In genomic region chr21:45405271-45405818, GRCh38 we compare ENCODE assay signal across 8 cellular contexts. TPM values are rescaled to one million over a fixed set of nuclear protein-coding genes. Genes with fewer than 3 reads are reported as not detected.
DNase-seq lines count a peak whose midpoint lies in the region; ATAC-seq and TF ChIP-seq lines count a peak whose summit lies in the region.

No MANE protein-coding gene starts in this region.

- peak overlapping the region; percentile 83 for H3K4me3 ChIP-seq in retinal pigment epithelial cell (ENCODE audit: low read length)

- 0 out of 2 replicates have a peak, but pooled peaks cover 6% of the 10 kb centered on the region for H3K36me3 ChIP-seq in ES-I3 (ENCODE audit: insufficient read depth, low read length)

- no peak for TF ChIP-seq CTCF in retinal pigment epithelial cell (conservative IDR thresholded peaks at IDR 0.05; ENCODE audit: low read depth, low read length)
- no peak for TF ChIP-seq CTCF in mesothelial cell of epicardium (IDR thresholded peaks at IDR 0.05; ENCODE audit: unreplicated experiment)

- H3K9me3 ChIP-seq in ES-I3 (ENCODE audit: control insufficient read depth, insufficient read depth, low read length): peaks cover 13% of the 10 kb centered on the region; the same call in 1 of the 2 replicates
- H3K9me3 ChIP-seq in T-helper 17 cell (ENCODE audit: control insufficient read depth, low read length, poor library complexity, severe bottlenecking): peaks cover 5% of the 10 kb centered on the region

- intact Hi-C loops in Right ventricle myocardium superior (cut with DNase I): no loop called here

- H3K9ac ChIP-seq in ES-I3 (ENCODE audit: low read depth, low read length): peak overlapping the region; percentile 75; the same call in 1 of the 2 replicates

- H3K27ac Mint-ChIP-seq in T-helper 17 cell (no peak overlapping the region), mesothelial cell of epicardium (no peak overlapping the region)

- H3K4me1 ChIP-seq in ES-I3 (ENCODE audit: insufficient read depth, low read length): peaks cover 31% of the 10 kb centered on the region

- H3K36me3 Mint-ChIP-seq in T-helper 17 cell (ENCODE audit: low read depth): peaks cover 14% of the 10 kb centered on the region
- peaks cover 6% of the 10 kb centered on the region for H3K36me3 Mint-ChIP-seq in mesothelial cell of epicardium

- peak; percentile 24 for ATAC-seq in T-helper 17 cell
- ATAC-seq in Right ventricle myocardium superior (ENCODE audit: poor library complexity): peak; percentile 59
- ATAC-seq in HG02973 (IDR thresholded peaks at IDR 0.05; ENCODE audit: unreplicated experiment): no peak

- peaks cover 10% of the 10 kb centered on the region for H3K4me1 Mint-ChIP-seq in T-helper 17 cell
- H3K4me1 Mint-ChIP-seq in mesothelial cell of epicardium: peaks cover 52% of the 10 kb centered on the region

- H3K27me3 Mint-ChIP-seq in T-helper 17 cell (peaks cover 47% of the 10 kb centered on the region), mesothelial cell of epicardium (ENCODE audit: low read depth) (peaks cover 18% of the 10 kb centered on the region)

- DNase-seq in T-helper 17 cell: no peak
- peak; percentile 74 for DNase-seq in Right ventricle myocardium superior
- no peak for DNase-seq in retinal pigment epithelial cell (ENCODE audit: low read depth)
- DNase-seq in mesothelial cell of epicardium (ENCODE audit: low spot score in 2 of 2, unreplicated experiment in 2 of 2): no peak
- no peak for DNase-seq in cerebellar nuclear complex (lab: John Stamatoyannopoulos, UW)
- no peak for DNase-seq in NCI-H2029 (lab: John Stamatoyannopoulos, UW)

- H3K9me3 Mint-ChIP-seq in mesothelial cell of epicardium: peaks cover 9% of the 10 kb centered on the region

- no peak overlapping the region for H3K4me3 Mint-ChIP-seq in T-helper 17 cell
- no peak overlapping the region for H3K4me3 Mint-ChIP-seq in mesothelial cell of epicardium

RNA-seq across cellular contexts. Expression of gene COL18A1, which starts 0.4 kb away (rescaled TPM):
- total RNA-seq in T-helper 17 cell: 10 to 100 TPM in 1 of 2 donors, 1 to 10 TPM in 1; 5.4 to 17.1 TPM
- total RNA-seq in Right ventricle myocardium superior: 44.2 TPM
- total RNA-seq in mesothelial cell of epicardium: 302 to 315 TPM (median 305 TPM) in 3 replicates
